8 cellular contexts compared by ENCODE assay signal in the genomic region with DNA sequence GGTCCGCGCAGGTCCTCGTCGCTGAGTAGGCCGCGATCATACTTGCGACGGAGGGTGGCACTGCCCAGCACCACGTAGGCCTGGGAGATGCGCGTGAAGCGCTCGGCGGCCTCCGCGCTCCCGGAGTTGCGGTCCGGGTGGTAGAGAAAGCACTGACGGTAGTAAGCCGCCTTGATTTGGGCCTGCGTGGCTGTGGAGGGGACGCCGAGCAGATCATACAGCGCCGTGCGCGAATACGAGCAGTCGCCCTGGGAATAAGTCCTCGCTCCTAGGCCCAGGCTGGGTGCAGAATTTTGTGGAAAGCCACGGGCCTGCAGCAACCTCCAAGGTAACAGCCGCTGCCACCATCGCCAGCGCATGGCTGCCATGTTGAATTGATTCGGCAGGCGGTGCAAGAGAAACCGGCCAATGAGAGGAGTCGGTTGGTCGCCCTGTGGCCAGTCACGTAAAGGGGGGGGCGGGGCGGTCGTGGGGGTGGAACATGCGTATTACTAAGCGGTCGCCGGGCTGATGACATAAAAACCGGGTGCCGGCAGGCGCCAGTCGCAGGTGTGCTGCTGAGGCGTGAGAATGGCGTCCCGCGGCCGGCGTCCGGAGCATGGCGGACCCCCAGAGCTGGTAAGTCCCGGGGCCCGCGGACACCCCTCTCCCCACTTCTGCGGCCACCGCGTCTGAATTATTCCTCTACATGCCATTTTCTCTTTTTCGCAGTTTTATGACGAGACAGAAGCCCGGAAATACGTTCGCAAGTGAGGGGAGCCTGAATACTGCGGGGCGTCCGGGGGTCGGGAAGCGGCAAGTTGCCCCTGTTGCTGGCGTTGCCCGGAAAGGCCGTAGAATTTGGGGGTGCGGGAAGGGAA. TPM values are rescaled to one million over a fixed set of nuclear protein-coding genes. Genes with fewer than 3 reads are reported as not detected.
DNase-seq lines count a peak whose midpoint lies in the region; ATAC-seq, FAIRE-seq and TF ChIP-seq lines count a peak whose summit lies in the region.

A gene with protein sequence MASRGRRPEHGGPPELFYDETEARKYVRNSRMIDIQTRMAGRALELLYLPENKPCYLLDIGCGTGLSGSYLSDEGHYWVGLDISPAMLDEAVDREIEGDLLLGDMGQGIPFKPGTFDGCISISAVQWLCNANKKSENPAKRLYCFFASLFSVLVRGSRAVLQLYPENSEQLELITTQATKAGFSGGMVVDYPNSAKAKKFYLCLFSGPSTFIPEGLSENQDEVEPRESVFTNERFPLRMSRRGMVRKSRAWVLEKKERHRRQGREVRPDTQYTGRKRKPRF (plus strand): TSS at position 542 of the 860 bp plus-strand sequence. CDS start 29 bp downstream, at position 571.
Gene DNAJC30, minus strand, starts transcription at position 398 of the 860 bp plus-strand sequence. Its CDS starts 30 bp downstream, at position 368.

- WGBS in prostate gland: under 1% methylated on average over 74 of the region's 80 CpGs

- DNase-seq in GM13977 (ENCODE audit: low spot score) (peak; percentile 98), NCI-H146 (lab: John Stamatoyannopoulos, UW) (peak; percentile 98), T-cell (peak; percentile 85 to 99 (median 96)), amniotic epithelial cell (ENCODE audit: low read depth) (peak; percentile 93), left ventricle myocardium inferior (peak; percentile 99), prostate gland (ENCODE audit: low spot score) (peak; percentile 96), urothelium cell line (ENCODE audit: low spot score) (peak; percentile 98)

- POLR2A ChIA-PET in T-cell (lab: Charles Lee): no interaction called here

- intact Hi-C loops in left ventricle myocardium inferior (cut with micrococcal nuclease) (no loop called here), prostate gland (cut with DNase I) (no loop called here)

- H3K36me3 ChIP-seq in left ventricle myocardium inferior (peaks cover 28% of the 10 kb centered on the region), prostate gland (no peaks in the 10 kb centered on the region)

- H3K4me3 ChIP-seq in left ventricle myocardium inferior (peak within 1 kb of the TSS; percentile 100), prostate gland (peak within 1 kb of the TSS; percentile 75 to 92)

- H3K27me3 ChIP-seq in left ventricle myocardium inferior (ENCODE audit: low read depth): no peaks in the 10 kb centered on the region
- H3K27me3 ChIP-seq in prostate gland (replicated peaks; ENCODE audit: insufficient read depth): no peaks in the 10 kb centered on the region

- H3K27ac ChIP-seq in left ventricle myocardium inferior (replicated peaks) (peak within 1 kb of the TSS; percentile 93), prostate gland (peak within 1 kb of the TSS; percentile 60 to 68)

- TF ChIP-seq POLR2A in prostate gland (IDR thresholded peaks at IDR 0.05): peak; percentile 40

- TF ChIP-seq CTCF in GM13977 (IDR thresholded peaks at IDR 0.05; ENCODE audit: extremely low read depth, insufficient read depth, missing control alignments) (no peak), left ventricle myocardium inferior (IDR thresholded peaks at IDR 0.05; ENCODE audit: borderline replicate concordance) (no peak), prostate gland (IDR thresholded peaks at IDR 0.05) (peak in 2 of 4 experiments; percentile 33 to 57)

- H3K9me3 Mint-ChIP-seq in T-cell: no peaks in the 10 kb centered on the region

- H3K4me1 ChIP-seq in left ventricle myocardium inferior (peaks cover 71% of the 10 kb centered on the region), prostate gland (replicated peaks) (peaks cover 14% of the 10 kb centered on the region)

- H3K27me3 Mint-ChIP-seq in T-cell: no peaks in the 10 kb centered on the region

- peak; percentile 17 for FAIRE-seq in urothelium cell line (lab: Jason Lieb, UNC)

- H3K36me3 Mint-ChIP-seq in T-cell: peaks cover 22% of the 10 kb centered on the region

- CTCF ChIA-PET in T-cell (lab: Charles Lee): no interaction called here

- in situ Hi-C loops in GM13977 (cut with MboI; ENCODE audit: low pct_unique_long_range_greater_than_20kb, low sequenced_read_pairs, unreplicated experiment): no loop called here

- no peaks in the 10 kb centered on the region for H3K9me3 ChIP-seq in left ventricle myocardium inferior (replicated peaks)
- H3K9me3 ChIP-seq in prostate gland: no peaks in the 10 kb centered on the region

- ATAC-seq in HG02870 (IDR thresholded peaks at IDR 0.05; ENCODE audit: unreplicated experiment) (peak; percentile 92), T-cell (replicated peaks in 1 of 4) (peak; percentile 97 to 98 (median 98))

- H3K27ac Mint-ChIP-seq in T-cell: peak within 1 kb of the TSS; percentile 90 to 94

- peaks cover 28 to 47% (median 45%) of the 10 kb centered on the region in 3 donors for H3K4me1 Mint-ChIP-seq in T-cell

- H3K4me3 Mint-ChIP-seq in T-cell: peak within 1 kb of the TSS; percentile 94 to 99 (median 96)

RNA-seq across cellular contexts. Expression of the first gene that starts in this region (rescaled TPM):
- total RNA-seq in T-cell (10 to 100 TPM; 66.9 to 90.0 (median 71.2) TPM), left ventricle myocardium inferior (65.0 TPM), prostate gland (100 to 1,000 TPM in 1 of 2 donors, 10 to 100 TPM in 1; 72.3 to 196 TPM)

RNA-seq across cellular contexts. Expression of gene DNAJC30, which starts in this region (rescaled TPM):
- total RNA-seq in T-cell: 10 to 100 TPM in 4 of 5 donors, 1 to 10 TPM in 1; 9.1 to 16.4 (median 14.7) TPM
- total RNA-seq in left ventricle myocardium inferior: 14.0 TPM
- 10 to 100 TPM; 16.3 to 16.8 TPM for total RNA-seq in prostate gland

Comparison
In these comparisons a context has a peak if more than half of its experiments do, and no peak if none do; other contexts are left out.
1. Peak in every context shown above with its lines: DNase-seq, ATAC-seq, H3K4me3 ChIP-seq and H3K27ac ChIP-seq.